ENCODE assay signal across 14 cellular contexts in the genomic region with DNA sequence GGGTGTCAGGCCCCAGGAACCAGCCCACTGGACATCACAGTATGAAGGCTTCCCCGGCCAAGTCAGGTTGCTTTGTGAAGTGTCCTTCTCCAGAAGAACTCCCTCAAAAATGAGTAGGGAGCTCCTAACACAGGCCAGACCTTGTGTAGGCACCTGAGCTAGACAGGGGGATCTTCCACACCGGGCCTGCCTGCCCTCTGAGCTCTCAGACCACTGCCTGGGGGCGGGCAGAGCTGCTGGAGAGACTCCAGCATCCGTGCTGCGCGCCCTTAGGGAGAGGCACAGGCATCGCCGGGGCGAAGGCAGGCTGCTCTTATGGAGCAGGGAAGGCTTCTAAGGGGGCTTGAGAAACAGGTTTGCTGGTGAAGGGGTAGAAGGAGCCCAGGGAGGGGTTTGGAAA. TPM values are rescaled to one million over a fixed set of nuclear protein-coding genes. Genes with fewer than 3 reads are reported as not detected.
DNase-seq lines count a peak whose midpoint lies in the region; ATAC-seq and TF ChIP-seq lines count a peak whose summit lies in the region.
"Had no signal": no experiment of that assay in that cellular context is flagged by ENCODE, and none has a peak within 500 bp of the region (broad histone marks: within the 10 kb centered on the region; RNA-seq: fewer than 3 reads in every experiment).

No MANE protein-coding gene starts in this region.

- H3K9me3 ChIP-seq in heart right ventricle (no peaks in the 10 kb centered on the region), lung (ENCODE audit: control insufficient read depth in 2 of 2, insufficient read depth in 1 of 2, low read length in 1 of 2) (no peaks in the 10 kb centered on the region)
- H3K9me3 ChIP-seq: BLaER1 had no signal

- H3K27ac Mint-ChIP-seq in natural killer cell treated with Interleukin-12 subunit alpha and Interleukin-12 subunit beta and Interleukin-15 and Interleukin-18, amount 100 ng/mL, for 72 hours = no peak overlapping the region
- no peak overlapping the region for H3K27ac Mint-ChIP-seq in natural killer cell
- H3K27ac Mint-ChIP-seq: CD8-positive, alpha-beta T cell had no signal

- 38 to 65% methylated on average over 9 of the region's 9 CpGs for whole genome bisulfite sequencing in heart right ventricle, 2 donors
- WGBS in lung, 2 donors = 74 to 89% methylated on average over 9 of the region's 9 CpGs

- peaks cover 0 to 14% (median 7%) of the 10 kb centered on the region in 7 donors for H3K27me3 ChIP-seq in heart right ventricle
- H3K27me3 ChIP-seq in lung (ENCODE audit: control insufficient read depth, insufficient read depth) = no peaks in the 10 kb centered on the region

- no peaks in the 10 kb centered on the region for H3K36me3 ChIP-seq in heart right ventricle
- H3K36me3 ChIP-seq in lung (ENCODE audit: control insufficient read depth in 2 of 2, insufficient read depth in 2 of 2, low read length in 2 of 2) = no peaks in the 10 kb centered on the region
- H3K36me3 ChIP-seq: BLaER1 had no signal

- H3K4me1 ChIP-seq in heart right ventricle = peaks cover 1 to 82% (median 26%) of the 10 kb centered on the region in 9 donors
- peaks cover 2 to 13% of the 10 kb centered on the region in 2 donors for H3K4me1 ChIP-seq in lung (ENCODE audit: control insufficient read depth in 2 of 2, insufficient read depth in 2 of 2, low read length in 2 of 2)

- H3K4me3 ChIP-seq in heart right ventricle (no peak overlapping the region), lung (no peak overlapping the region)
- H3K4me3 ChIP-seq: BLaER1 had no signal

- H3K4me3 Mint-ChIP-seq in natural killer cell treated with Interleukin-12 subunit alpha and Interleukin-12 subunit beta and Interleukin-15 and Interleukin-18, amount 100 ng/mL, for 72 hours = no peak overlapping the region
- no peak overlapping the region for H3K4me3 Mint-ChIP-seq in natural killer cell
- H3K4me3 Mint-ChIP-seq: CD8-positive, alpha-beta T cell had no signal

- H3K36me3 Mint-ChIP-seq in natural killer cell treated with Interleukin-12 subunit alpha and Interleukin-12 subunit beta and Interleukin-15 and Interleukin-18, amount 100 ng/mL, for 72 hours = no peaks in the 10 kb centered on the region
- no peaks in the 10 kb centered on the region for H3K36me3 Mint-ChIP-seq in natural killer cell
- H3K36me3 Mint-ChIP-seq: CD8-positive, alpha-beta T cell had no signal

- ATAC-seq in natural killer cell treated with Interleukin-12 subunit alpha and Interleukin-12 subunit beta and Interleukin-15 and Interleukin-18, amount 100 ng/mL, for 72 hours = peak; percentile 22 to 34
- ATAC-seq in natural killer cell (no peak), heart right ventricle (peak in 6 of 8 donors; percentile 4 to 45 (median 35)), lung (ENCODE audit: insufficient read depth, low FRiP score) (no peak), GM19455 (IDR thresholded peaks at IDR 0.05; ENCODE audit: unreplicated experiment) (no peak)
- ATAC-seq: CD8-positive, alpha-beta T cell had no signal

- peaks cover 3 to 10% of the 10 kb centered on the region in 2 donors for H3K4me1 Mint-ChIP-seq in natural killer cell treated with Interleukin-12 subunit alpha and Interleukin-12 subunit beta and Interleukin-15 and Interleukin-18, amount 100 ng/mL, for 72 hours (ENCODE audit: low read depth in 2 of 2)
- peaks cover 6 to 17% of the 10 kb centered on the region in 2 donors for H3K4me1 Mint-ChIP-seq in natural killer cell

- intact Hi-C loops in natural killer cell (cut with micrococcal nuclease) = no loop called here
- intact Hi-C loops in heart right ventricle (cut with DNase I) = no loop called here

- TF ChIP-seq CTCF in natural killer cell (IDR thresholded peaks at IDR 0.05) (no peak), heart right ventricle (IDR thresholded peaks at IDR 0.05) (no peak), lung (IDR thresholded peaks at IDR 0.05; ENCODE audit: control extremely low read depth, extremely low read depth) (no peak)

- H3K27me3 Mint-ChIP-seq in natural killer cell treated with Interleukin-12 subunit alpha and Interleukin-12 subunit beta and Interleukin-15 and Interleukin-18, amount 100 ng/mL, for 72 hours = peaks cover 37 to 43% of the 10 kb centered on the region in 2 donors
- peaks cover 63 to 66% of the 10 kb centered on the region in 2 donors for H3K27me3 Mint-ChIP-seq in natural killer cell (ENCODE audit: low read depth in 2 of 2)

- no peak for DNase-seq in natural killer cell treated with Interleukin-12 subunit alpha and Interleukin-12 subunit beta and Interleukin-15 and Interleukin-18, amount 100 ng/mL, for 72 hours (ENCODE audit: low spot score)
- DNase-seq in natural killer cell (no peak), heart right ventricle (peak in 1 of 2 donors; percentile 45), lung (ENCODE audit: low spot score) (no peak), NCI-H2107 treated with DMSO at 0.1 percent for 48 hours (lab: John Stamatoyannopoulos, UW; ENCODE audit: unreplicated experiment) (no peak), NCI-H526 treated with DMSO at 0.1 percent for 48 hours (lab: John Stamatoyannopoulos, UW) (no peak)
- DNase-seq in stimulated activated naive CD4-positive, alpha-beta T cell treated with Interleukin-2 at 50 U/mL for 16 hours (lab: John Stamatoyannopoulos, UW) = no peak
- DNase-seq: CD8-positive, alpha-beta T cell; KG1; NCI-H1417 treated with DMSO at 0.1 percent for 48 hours; NCI-H2081; NCI-H510A had no signal

- peak overlapping the region; percentile 5 to 83 (median 74) for H3K27ac ChIP-seq in heart right ventricle
- peak overlapping the region; percentile 12 to 35 for H3K27ac ChIP-seq in lung (ENCODE audit: low read depth in 1 of 2, low read length in 1 of 2)
- H3K27ac ChIP-seq: BLaER1 had no signal

- no peaks in the 10 kb centered on the region for H3K9me3 Mint-ChIP-seq in natural killer cell treated with Interleukin-12 subunit alpha and Interleukin-12 subunit beta and Interleukin-15 and Interleukin-18, amount 100 ng/mL, for 72 hours
- no peaks in the 10 kb centered on the region for H3K9me3 Mint-ChIP-seq in natural killer cell
- H3K9me3 Mint-ChIP-seq: CD8-positive, alpha-beta T cell had no signal

RNA-seq across cellular contexts. Expression of gene KCNJ5, which starts 4.3 kb away (rescaled TPM):
- not detected for total RNA-seq in natural killer cell treated with Interleukin-12 subunit alpha and Interleukin-12 subunit beta and Interleukin-15 and Interleukin-18, amount 100 ng/mL, for 72 hours
- total RNA-seq in natural killer cell (under 1 TPM; 0.09 to 0.18 (median 0.15) TPM), heart right ventricle (10 to 100 TPM in 4 of 10 donors, 1 to 10 TPM in 6; 3.4 to 32.1 (median 8.9) TPM), lung (1 to 10 TPM; 3.3 to 5.0 TPM)
- polyA plus RNA-seq in heart right ventricle (1 to 10 TPM; 1.2 to 2.6 TPM), lung (1 to 10 TPM; 2.0 to 2.2 TPM)
- total RNA-seq: CD8-positive, alpha-beta T cell had no signal

RNA-seq across cellular contexts. Expression of gene KCNJ1, which starts 28.4 kb away (rescaled TPM):
- total RNA-seq in natural killer cell treated with Interleukin-12 subunit alpha and Interleukin-12 subunit beta and Interleukin-15 and Interleukin-18, amount 100 ng/mL, for 72 hours = not detected
- total RNA-seq in natural killer cell (not detected), heart right ventricle (under 1 TPM in 3 of 10 donors, not detected in 7; 0.07 to 0.14 (median 0.13) TPM), lung (under 1 TPM; 0.12 to 0.31 TPM)
- polyA plus RNA-seq in heart right ventricle (under 1 TPM; 0.01 to 0.29 TPM), lung (under 1 TPM; 0.01 to 0.16 TPM)
- total RNA-seq: CD8-positive, alpha-beta T cell had no signal

RNA-seq across cellular contexts. Expression of gene TP53AIP1, which starts 47.2 kb away (rescaled TPM):
- not detected for total RNA-seq in natural killer cell treated with Interleukin-12 subunit alpha and Interleukin-12 subunit beta and Interleukin-15 and Interleukin-18, amount 100 ng/mL, for 72 hours
- total RNA-seq in natural killer cell = not detected
- not detected for total RNA-seq in heart right ventricle
- under 1 TPM in 1 of 2 donors, not detected in 1; 0.01 TPM for polyA plus RNA-seq in heart right ventricle
- 1 to 10 TPM in 1 of 2 donors, under 1 TPM in 1; 0.61 to 1.8 TPM for total RNA-seq in lung
- polyA plus RNA-seq in lung = 1 to 10 TPM in 1 of 2 donors, under 1 TPM in 1; 0.16 to 1.4 TPM

Comparison
In these comparisons a context has a peak if more than half of its experiments do, and no peak if none do; other contexts are left out.
1. ATAC-seq: peak in natural killer cell treated with Interleukin-12 subunit alpha and Interleukin-12 subunit beta and Interleukin-15 and Interleukin-18, amount 100 ng/mL, for 72 hours (2 of 2) and heart right ventricle (6 of 8); none in natural killer cell (0 of 3), lung (single experiment) and GM19455 (single experiment).